In the genomic region with DNA sequence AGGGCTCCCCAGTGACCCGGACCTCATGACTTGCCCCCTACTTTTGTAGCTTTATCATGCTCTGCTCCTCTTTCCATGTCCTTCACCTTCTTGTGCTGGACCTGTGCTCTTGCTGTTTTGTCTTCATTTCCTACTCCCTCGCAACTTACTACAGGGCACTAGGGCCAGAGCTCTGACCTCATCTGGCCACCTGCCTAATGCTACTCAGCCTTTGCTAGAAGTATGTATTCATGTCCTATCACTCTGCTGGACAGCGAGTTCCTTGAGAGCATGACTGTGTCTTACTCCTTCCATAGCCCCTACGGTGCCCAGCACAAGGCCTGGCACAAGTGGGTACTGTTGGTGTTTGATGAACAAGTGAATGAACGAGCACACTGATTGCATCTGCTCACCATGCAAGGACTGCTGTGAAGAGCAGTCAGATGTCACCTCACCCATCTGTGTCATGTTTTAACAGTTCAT, we compare ENCODE assay signal across 1 cellular context.
TF ChIP-seq lines count a peak whose summit lies in the region.

No MANE protein-coding gene starts in this region.

TF ChIP-seq in neural cell, 6 proteins besides CTCF, POLR2A, EP300 and RAD21 (continued from another document):
- TF ChIP-seq, protein P1, sequence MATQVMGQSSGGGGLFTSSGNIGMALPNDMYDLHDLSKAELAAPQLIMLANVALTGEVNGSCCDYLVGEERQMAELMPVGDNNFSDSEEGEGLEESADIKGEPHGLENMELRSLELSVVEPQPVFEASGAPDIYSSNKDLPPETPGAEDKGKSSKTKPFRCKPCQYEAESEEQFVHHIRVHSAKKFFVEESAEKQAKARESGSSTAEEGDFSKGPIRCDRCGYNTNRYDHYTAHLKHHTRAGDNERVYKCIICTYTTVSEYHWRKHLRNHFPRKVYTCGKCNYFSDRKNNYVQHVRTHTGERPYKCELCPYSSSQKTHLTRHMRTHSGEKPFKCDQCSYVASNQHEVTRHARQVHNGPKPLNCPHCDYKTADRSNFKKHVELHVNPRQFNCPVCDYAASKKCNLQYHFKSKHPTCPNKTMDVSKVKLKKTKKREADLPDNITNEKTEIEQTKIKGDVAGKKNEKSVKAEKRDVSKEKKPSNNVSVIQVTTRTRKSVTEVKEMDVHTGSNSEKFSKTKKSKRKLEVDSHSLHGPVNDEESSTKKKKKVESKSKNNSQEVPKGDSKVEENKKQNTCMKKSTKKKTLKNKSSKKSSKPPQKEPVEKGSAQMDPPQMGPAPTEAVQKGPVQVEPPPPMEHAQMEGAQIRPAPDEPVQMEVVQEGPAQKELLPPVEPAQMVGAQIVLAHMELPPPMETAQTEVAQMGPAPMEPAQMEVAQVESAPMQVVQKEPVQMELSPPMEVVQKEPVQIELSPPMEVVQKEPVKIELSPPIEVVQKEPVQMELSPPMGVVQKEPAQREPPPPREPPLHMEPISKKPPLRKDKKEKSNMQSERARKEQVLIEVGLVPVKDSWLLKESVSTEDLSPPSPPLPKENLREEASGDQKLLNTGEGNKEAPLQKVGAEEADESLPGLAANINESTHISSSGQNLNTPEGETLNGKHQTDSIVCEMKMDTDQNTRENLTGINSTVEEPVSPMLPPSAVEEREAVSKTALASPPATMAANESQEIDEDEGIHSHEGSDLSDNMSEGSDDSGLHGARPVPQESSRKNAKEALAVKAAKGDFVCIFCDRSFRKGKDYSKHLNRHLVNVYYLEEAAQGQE (IDR thresholded peaks at IDR 0.05; ENCODE audit: borderline replicate concordance), result no peak
- TF ChIP-seq TAF1 (IDR thresholded peaks at IDR 0.05; ENCODE audit: low read depth), result no peak
- TF ChIP-seq EZH2 (IDR thresholded peaks at IDR 0.05; ENCODE audit: borderline replicate concordance, insufficient read depth, low read length, poor library complexity, severe bottlenecking), result no peak
- TF ChIP-seq POLR2AphosphoS5 (IDR thresholded peaks at IDR 0.05), result no peak
TF ChIP-seq in neural cell: peak in this region for 0.
